Comparison of ENCODE assay signal across 23 cellular contexts in the genomic region with DNA sequence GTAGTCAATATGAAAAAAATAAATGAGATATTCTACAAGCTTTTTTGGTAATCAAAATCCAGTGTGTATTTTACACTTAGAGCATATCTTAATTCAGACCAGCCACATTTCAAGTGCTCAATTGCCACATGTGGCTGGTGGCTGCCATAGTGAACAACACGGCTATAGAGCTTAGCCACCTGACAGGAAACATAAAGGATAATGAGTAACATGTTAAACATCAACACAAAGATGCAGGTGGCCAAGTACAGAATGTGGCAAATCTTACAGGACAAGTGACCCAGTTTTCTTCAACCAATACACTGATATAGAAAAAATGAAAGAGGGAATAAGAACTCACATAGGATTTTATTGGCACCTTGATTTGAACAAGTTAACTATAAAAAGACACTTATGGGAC.
A peak's percentile ranks its signal among the peaks of the same experiment; 100 is the strongest.
DNase-seq lines count a peak whose midpoint lies in the region; ATAC-seq and TF ChIP-seq lines count a peak whose summit lies in the region.
"Had no signal": no experiment of that assay in that cellular context is flagged by ENCODE, and none has a peak within 500 bp of the region (broad histone marks: within the 10 kb centered on the region; RNA-seq: fewer than 3 reads in every experiment).

No MANE protein-coding gene starts in this region.

- H3T11ph ChIP-seq in H9 (ENCODE audit: low read length), result no peak overlapping the region

- H3K23ac ChIP-seq in mesenchymal stem cell (ENCODE audit: low read length in 2 of 2) (no peak overlapping the region), H9 (ENCODE audit: insufficient read length, low read depth, low read length) (no peak overlapping the region)

- H3K4me1 Mint-ChIP-seq in H9, result no peaks in the 10 kb centered on the region
- H3K4me1 Mint-ChIP-seq: GM23338 had no signal

- no peak overlapping the region for H2BK20ac ChIP-seq in H9 (ENCODE audit: low read depth, low read length, poor library complexity, severe bottlenecking)

- ATAC-seq in HG03354 (IDR thresholded peaks at IDR 0.05; ENCODE audit: poor library complexity, severe bottlenecking, unreplicated experiment) (peak; percentile 76), heart right ventricle (no peak)
- ATAC-seq: activated CD8-positive, alpha-beta memory T cell treated with anti-CD3 and anti-CD28 coated beads, Interleukin-2, amount 10 ng/mL, durations not matched to agents 7 days and 5 days; esophagus mucosa; GM23338 had no signal

- H3K18ac ChIP-seq in mesenchymal stem cell (ENCODE audit: low read depth in 1 of 2, low read length in 2 of 2) (no peak overlapping the region), H9 (ENCODE audit: insufficient read length, low read depth, low read length) (no peak overlapping the region)

- no peaks in the 10 kb centered on the region for H4K20me1 ChIP-seq in H9 (ENCODE audit: control insufficient read depth, insufficient read depth, insufficient read length)
- H4K20me1 ChIP-seq: BLaER1 treated with 17β-estradiol and CSF1 and Interleukin-3, amounts not matched to agents 10 nM and 100 nM had no signal

- H2AFZ ChIP-seq in mesenchymal stem cell (ENCODE audit: low read depth, low read length), result no peak overlapping the region
- no peak overlapping the region for H2AFZ ChIP-seq in H9 (ENCODE audit: low read length)
- H2AFZ ChIP-seq: GM23338 had no signal

- H3K9ac ChIP-seq in mesenchymal stem cell (ENCODE audit: low read length) (no peak overlapping the region), H9 (ENCODE audit: extremely low read depth, insufficient read length, low read length) (no peak overlapping the region)
- H3K9ac ChIP-seq: BLaER1 treated with 17β-estradiol and CSF1 and Interleukin-3, amounts not matched to agents 10 nM and 100 nM had no signal

- 75% methylated on average over 1 of the region's 1 CpG for WGBS in mesenchymal stem cell
- 80 to 86% methylated on average over 1 of the region's 1 CpG for WGBS in heart right ventricle, 2 donors
- no CpG with 5 or more reads among the region's 1 CpG for WGBS in H9 (ENCODE audit: extremely low coverage, insufficient read length, low lambda C conversion rate)

- no peaks in the 10 kb centered on the region for H3K27me3 Mint-ChIP-seq in H9 (ENCODE audit: low read depth)
- H3K27me3 Mint-ChIP-seq: activated CD8-positive, alpha-beta memory T cell treated with anti-CD3 and anti-CD28 coated beads, Interleukin-2, amount 10 ng/mL, durations not matched to agents 7 days and 5 days; activated naive CD8-positive, alpha-beta T cell had no signal

- H2AK5ac ChIP-seq in mesenchymal stem cell (ENCODE audit: low read length, severe bottlenecking) (no peak overlapping the region), H9 (ENCODE audit: insufficient read length, low read length) (no peak overlapping the region)

- H3K56ac ChIP-seq in H9 (ENCODE audit: insufficient read length, low read depth, low read length), result no peak overlapping the region

- H2BK15ac ChIP-seq in mesenchymal stem cell (ENCODE audit: low read depth, poor library complexity, severe bottlenecking) (peak overlapping the region; percentile 52), H9 (ENCODE audit: low read depth, low read length) (no peak overlapping the region)

- no peak overlapping the region for H3K14ac ChIP-seq in mesenchymal stem cell (ENCODE audit: low read length in 2 of 2)
- H3K14ac ChIP-seq in H9 (ENCODE audit: insufficient read depth, low read length), result no peak overlapping the region

- no peaks in the 10 kb centered on the region; a peak in 2 of 7 replicates for H3K36me3 Mint-ChIP-seq in H9 (ENCODE audit: insufficient read depth in 1 of 3, low read depth in 3 of 3)

- H3K36me3 ChIP-seq in mesenchymal stem cell (ENCODE audit: control insufficient read depth in 1 of 2, insufficient read depth in 2 of 2, low read depth in 1 of 2, low read length in 2 of 2) (no peaks in the 10 kb centered on the region), heart right ventricle (no peaks in the 10 kb centered on the region)
- H3K36me3 ChIP-seq: spleen, upper lobe of left lung had no signal

- intact Hi-C loops in heart right ventricle (cut with DNase I), result no loop called here

- H3K27ac Mint-ChIP-seq in H9, result no peak overlapping the region
- H3K27ac Mint-ChIP-seq: activated CD8-positive, alpha-beta memory T cell treated with anti-CD3 and anti-CD28 coated beads, Interleukin-2, amount 10 ng/mL, durations not matched to agents 7 days and 5 days; activated naive CD8-positive, alpha-beta T cell; GM23338 had no signal

- no peak overlapping the region for H2BK12ac ChIP-seq in mesenchymal stem cell (ENCODE audit: low read length in 2 of 2)
- H2BK12ac ChIP-seq in H9 (ENCODE audit: insufficient read length, low read depth, low read length), result no peak overlapping the region

- no peaks in the 10 kb centered on the region for H3K9me3 ChIP-seq in mesenchymal stem cell (ENCODE audit: control insufficient read depth, low read length)
- no peaks in the 10 kb centered on the region for H3K9me3 ChIP-seq in heart right ventricle
- H3K9me3 ChIP-seq in H9 (ENCODE audit: control insufficient read depth, low read depth, low read length), result no peaks in the 10 kb centered on the region
- H3K9me3 ChIP-seq: BLaER1 treated with 17β-estradiol and CSF1 and Interleukin-3, amounts not matched to agents 10 nM and 100 nM; spleen; upper lobe of left lung had no signal

- H3K27ac ChIP-seq in mesenchymal stem cell (ENCODE audit: low read length, poor library complexity, severe bottlenecking), result no peak overlapping the region
- no peak overlapping the region for H3K27ac ChIP-seq in heart right ventricle
- H3K27ac ChIP-seq in H9 (ENCODE audit: insufficient read length, low read depth, low read length), result no peak overlapping the region
- H3K27ac ChIP-seq: BLaER1 treated with 17β-estradiol and CSF1 and Interleukin-3, amounts not matched to agents 10 nM and 100 nM; spleen; upper lobe of left lung had no signal

- no peak overlapping the region for H2BK5ac ChIP-seq in mesenchymal stem cell (ENCODE audit: low read depth, low read length, poor library complexity, severe bottlenecking)
- H2BK5ac ChIP-seq in H9 (ENCODE audit: insufficient read length, low read length), result no peak overlapping the region

- DNase-seq in NCI-H2107 treated with DMSO at 0.1 percent for 48 hours (lab: John Stamatoyannopoulos, UW; ENCODE audit: unreplicated experiment) (peak; percentile 18), NCI-H2107 (lab: John Stamatoyannopoulos, UW) (no peak), NCI-H774 (lab: John Stamatoyannopoulos, UW) (peak; percentile 53), mesenchymal stem cell (no peak), DMS114 treated with DMSO at 0.1 percent for 48 hours (lab: John Stamatoyannopoulos, UW; ENCODE audit: unreplicated experiment) (no peak), heart right ventricle (no peak), H9 (no peak)
- DNase-seq: activated CD8-positive, alpha-beta memory T cell treated with anti-CD3 and anti-CD28 coated beads, Interleukin-2, amount 10 ng/mL, durations not matched to agents 7 days and 5 days; cerebellar nuclear complex; hypothalamus; Kasumi-1; NCI-H446; occipital lobe; Right ventricle myocardium superior; spleen; SW 1271; upper lobe of left lung had no signal

- H3K4me3 ChIP-seq in mesenchymal stem cell (ENCODE audit: insufficient read depth in 1 of 2, low read depth in 1 of 2, low read length in 2 of 2), result no peak overlapping the region
- no peak overlapping the region for H3K4me3 ChIP-seq in heart right ventricle
- H3K4me3 ChIP-seq: BLaER1 treated with 17β-estradiol and CSF1 and Interleukin-3, amounts not matched to agents 10 nM and 100 nM; GM23338; lung; spleen; upper lobe of left lung had no signal

- TF ChIP-seq CTCF in heart right ventricle (IDR thresholded peaks at IDR 0.05) (no peak), H9 (conservative IDR thresholded peaks at IDR 0.05) (no peak)

- H4K91ac ChIP-seq in mesenchymal stem cell (ENCODE audit: low read length) (no peak overlapping the region), H9 (ENCODE audit: insufficient read length, low read depth, low read length) (no peak overlapping the region)

- H3K27me3 ChIP-seq in mesenchymal stem cell (ENCODE audit: control insufficient read depth in 1 of 2, insufficient read depth in 1 of 2, low read length in 2 of 2) (no peaks in the 10 kb centered on the region), heart right ventricle (no peaks in the 10 kb centered on the region), H9 (ENCODE audit: insufficient read depth, low read length) (no peaks in the 10 kb centered on the region)
- H3K27me3 ChIP-seq: BLaER1 treated with 17β-estradiol and CSF1 and Interleukin-3, amounts not matched to agents 10 nM and 100 nM; spleen; upper lobe of left lung had no signal

- H3K4me3 Mint-ChIP-seq in H9, result no peak overlapping the region
- H3K4me3 Mint-ChIP-seq: activated CD8-positive, alpha-beta memory T cell treated with anti-CD3 and anti-CD28 coated beads, Interleukin-2, amount 10 ng/mL, durations not matched to agents 7 days and 5 days; activated naive CD8-positive, alpha-beta T cell; GM23338 had no signal

- H4K5ac ChIP-seq in H9 (ENCODE audit: insufficient read length, low read depth, low read length), result no peak overlapping the region

- no peaks in the 10 kb centered on the region for H3K9me3 Mint-ChIP-seq in H9
- H3K9me3 Mint-ChIP-seq: GM23338 had no signal

- H4K8ac ChIP-seq in mesenchymal stem cell (ENCODE audit: low read length) (no peak overlapping the region), H9 (replicated peaks; ENCODE audit: insufficient read length, low read depth, low read length) (no peak overlapping the region)

- H3K79me1 ChIP-seq in mesenchymal stem cell (replicated peaks; ENCODE audit: low read length, poor library complexity, severe bottlenecking) (no peaks in the 10 kb centered on the region), H9 (ENCODE audit: insufficient read depth, low read depth, low read length, poor library complexity, severe bottlenecking) (no peaks in the 10 kb centered on the region)

- no peaks in the 10 kb centered on the region for H3K79me2 ChIP-seq in H9 (ENCODE audit: insufficient read depth, low read length)

- no peak overlapping the region for H3K4ac ChIP-seq in mesenchymal stem cell (ENCODE audit: low read depth in 1 of 2, low read length in 2 of 2)
- no peak overlapping the region for H3K4ac ChIP-seq in H9 (ENCODE audit: low read depth, low read length)

- no peak overlapping the region for H3K4me2 ChIP-seq in mesenchymal stem cell (ENCODE audit: low read length, poor library complexity, severe bottlenecking)
- H3K4me2 ChIP-seq in H9 (ENCODE audit: insufficient read depth, insufficient read length, low read length), result no peak overlapping the region
- H3K4me2 ChIP-seq: GM23338 had no signal

- no peaks in the 10 kb centered on the region for H3K23me2 ChIP-seq in H9 (ENCODE audit: insufficient read length, low read depth, low read length, poor library complexity, severe bottlenecking)

- no peak overlapping the region for H2BK120ac ChIP-seq in mesenchymal stem cell (ENCODE audit: low read depth, low read length)
- H2BK120ac ChIP-seq in H9 (ENCODE audit: low read depth, low read length, poor library complexity, severe bottlenecking), result no peak overlapping the region

- H3K4me1 ChIP-seq in mesenchymal stem cell (ENCODE audit: control insufficient read depth, insufficient read depth, low read depth, low read length), result no peaks in the 10 kb centered on the region
- peaks cover 0 to 11% (median 0%) of the 10 kb centered on the region in 9 donors for H3K4me1 ChIP-seq in heart right ventricle
- H3K4me1 ChIP-seq in H9 (ENCODE audit: insufficient read depth, low read length), result no peaks in the 10 kb centered on the region
- H3K4me1 ChIP-seq: spleen, upper lobe of left lung had no signal

Comparison
In these comparisons a context has a peak if more than half of its experiments do, and no peak if none do; other contexts are left out.
1. DNase-seq: peak in NCI-H2107 treated with DMSO at 0.1 percent for 48 hours (single experiment) and NCI-H774 (single experiment); none in NCI-H2107 (single experiment), mesenchymal stem cell (single experiment), DMS114 treated with DMSO at 0.1 percent for 48 hours (single experiment), heart right ventricle (0 of 2) and H9 (single experiment).